9 cellular contexts compared by ENCODE assay signal in genomic region chr6:28789553-28790083, GRCh38.
A peak's percentile ranks its signal among the peaks of the same experiment; 100 is the strongest.
DNase-seq lines count a peak whose midpoint lies in the region; ATAC-seq lines count a peak whose summit lies in the region.
"Had no signal": no experiment of that assay in that cellular context is flagged by ENCODE, and none has a peak within 500 bp of the region (broad histone marks: within the 10 kb centered on the region; RNA-seq: fewer than 3 reads in every experiment).

No MANE protein-coding gene starts in this region.

- POLR2A ChIA-PET in activated CD4-positive, alpha-beta memory T cell treated with anti-CD3 and anti-CD28 coated beads for 36 hours (lab: Charles Lee), result no interaction called here

- no peak overlapping the region for H3K27ac Mint-ChIP-seq in activated CD4-positive, alpha-beta memory T cell treated with anti-CD3 and anti-CD28 coated beads for 36 hours

- peaks cover 13% of the 10 kb centered on the region for H3K4me1 Mint-ChIP-seq in activated CD4-positive, alpha-beta memory T cell treated with anti-CD3 and anti-CD28 coated beads for 36 hours (ENCODE audit: low read depth)

- H3K4me3 ChIP-seq in iPS-18c (ENCODE audit: insufficient read depth, low read depth, low read length), result peak overlapping the region; percentile 55
- H3K4me3 ChIP-seq: BLaER1 treated with 17β-estradiol and CSF1 and Interleukin-3, amounts not matched to agents 10 nM and 100 nM had no signal

- intact Hi-C loops in activated CD4-positive, alpha-beta memory T cell treated with anti-CD3 and anti-CD28 coated beads for 36 hours (cut with micrococcal nuclease), result no loop called here

- DNase-seq in NCI-H2081 (lab: John Stamatoyannopoulos, UW), result peak; percentile 41 to 61
- no peak for DNase-seq in NCI-H2081 treated with DMSO at 0.1 percent for 48 hours (lab: John Stamatoyannopoulos, UW)
- peak; percentile 71 for DNase-seq in MV-4-11 (lab: John Stamatoyannopoulos, UW)
- peak; percentile 37 for DNase-seq in activated CD4-positive, alpha-beta memory T cell treated with anti-CD3 and anti-CD28 coated beads for 36 hours
- no peak for DNase-seq in GM19240 (ENCODE audit: insufficient read length, low spot score)
- DNase-seq in hippocampal formation (lab: John Stamatoyannopoulos, UW), result no peak

- H3K4me3 Mint-ChIP-seq in activated CD4-positive, alpha-beta memory T cell treated with anti-CD3 and anti-CD28 coated beads for 36 hours, result peak overlapping the region; percentile 42

- no peak for ATAC-seq in HG02678 (IDR thresholded peaks at IDR 0.05; ENCODE audit: unreplicated experiment)

- peaks cover 74% of the 10 kb centered on the region for H3K27me3 Mint-ChIP-seq in activated CD4-positive, alpha-beta memory T cell treated with anti-CD3 and anti-CD28 coated beads for 36 hours

- peaks cover 16% of the 10 kb centered on the region for H3K36me3 Mint-ChIP-seq in activated CD4-positive, alpha-beta memory T cell treated with anti-CD3 and anti-CD28 coated beads for 36 hours

- CTCF ChIA-PET in activated CD4-positive, alpha-beta memory T cell treated with anti-CD3 and anti-CD28 coated beads for 36 hours (lab: Charles Lee), result interaction anchor here (1.2 kb wide), 1 partner anchor 49 kb away, joined by 3 read pairs; no protein-coding TSS in a partner anchor

- H3K9me3 ChIP-seq in iPS-18c (ENCODE audit: control insufficient read depth, insufficient read depth, low read length), result peaks cover 7% of the 10 kb centered on the region

- H3K9me3 Mint-ChIP-seq in activated CD4-positive, alpha-beta memory T cell treated with anti-CD3 and anti-CD28 coated beads for 36 hours, result peaks cover 14% of the 10 kb centered on the region

Comparison
In these comparisons a context has a peak if more than half of its experiments do, and no peak if none do; other contexts are left out.
1. DNase-seq: peak in NCI-H2081 (2 of 2), MV-4-11 (single experiment) and activated CD4-positive, alpha-beta memory T cell treated with anti-CD3 and anti-CD28 coated beads for 36 hours (single experiment); none in NCI-H2081 treated with DMSO at 0.1 percent for 48 hours (single experiment), GM19240 (single experiment) and hippocampal formation (0 of 2).